In genomic region chr4:47032405-47033106, GRCh38 we compare ENCODE assay signal across 9 cellular contexts. TPM values are rescaled to one million over a fixed set of nuclear protein-coding genes. Genes with fewer than 3 reads are reported as not detected.
DNase-seq lines count a peak whose midpoint lies in the region; ATAC-seq, FAIRE-seq and TF ChIP-seq lines count a peak whose summit lies in the region.
"Had no signal": no experiment of that assay in that cellular context is flagged by ENCODE, and none has a peak within 500 bp of the region (broad histone marks: within the 10 kb centered on the region; RNA-seq: fewer than 3 reads in every experiment).

No MANE protein-coding gene starts in this region.

- H3K9me3 ChIP-seq in uterus = no peaks in the 10 kb centered on the region

- DNase-seq in NCI-H748 (lab: John Stamatoyannopoulos, UW; ENCODE audit: unreplicated experiment) (peak; percentile 63), frontal cortex (ENCODE audit: low spot score in 2 of 2) (peak; percentile 21 to 48), neural crest cell (ENCODE audit: low read depth, low spot score) (peak; percentile 78), uterus (peak; percentile 38 to 45)
- peak; percentile 18 for DNase-seq in activated naive CD4-positive, alpha-beta T cell treated with Interleukin-2 at 50 U/mL for 16 hours

- TF ChIP-seq CTCF in C4-2B (conservative IDR thresholded peaks at IDR 0.05) = peak; percentile 75
- peak; percentile 83 for TF ChIP-seq CTCF in neural crest cell (conservative IDR thresholded peaks at IDR 0.05)
- peak; percentile 26 to 51 (median 44) for TF ChIP-seq CTCF in uterus (IDR thresholded peaks at IDR 0.05)

- no peaks in the 10 kb centered on the region for H3K36me3 ChIP-seq in uterus

- H3K36me3 Mint-ChIP-seq in neural crest cell (ENCODE audit: low read depth) = no peaks in the 10 kb centered on the region

- H3K27ac ChIP-seq in C4-2B (no peak overlapping the region), uterus (no peak overlapping the region)

- peak overlapping the region; percentile 22 to 31 for H3K4me3 ChIP-seq in uterus

- H3K4me1 Mint-ChIP-seq in neural crest cell = peaks cover 11% of the 10 kb centered on the region

- H3K9me3 Mint-ChIP-seq in neural crest cell = no peaks in the 10 kb centered on the region

- no peak overlapping the region for H3K27ac Mint-ChIP-seq in neural crest cell (ENCODE audit: unreplicated experiment)

- no peaks in the 10 kb centered on the region for H3K27me3 ChIP-seq in uterus

- peak overlapping the region; percentile 77 for H3K4me3 Mint-ChIP-seq in neural crest cell

- ATAC-seq in GM19023 (IDR thresholded peaks at IDR 0.05; ENCODE audit: unreplicated experiment) = peak; percentile 96
- peak; percentile 91 for ATAC-seq in HG03135 (IDR thresholded peaks at IDR 0.05; ENCODE audit: unreplicated experiment)

- FAIRE-seq in frontal cortex (lab: Jason Lieb, UNC) = no peak
- FAIRE-seq: TTC549 had no signal

- intact Hi-C loops in uterus (cut with DNase I; ENCODE audit: low total_unique reads) = no loop called here

- H3K27me3 Mint-ChIP-seq in neural crest cell (ENCODE audit: low read depth) = peaks cover 61% of the 10 kb centered on the region

- H3K4me1 ChIP-seq in uterus = no peaks in the 10 kb centered on the region

- TF ChIP-seq POLR2A in uterus (IDR thresholded peaks at IDR 0.05) = no peak

RNA-seq across cellular contexts. Expression of gene GABRB1, which starts 1.2 kb away (rescaled TPM):
- total RNA-seq in frontal cortex = 85.6 TPM
- not detected in 2 replicates for total RNA-seq in neural crest cell
- total RNA-seq in uterus = 1 to 10 TPM in 2 of 4 donors, not detected in 2; 1.2 to 1.5 TPM

RNA-seq across cellular contexts. Expression of gene GABRA4, which starts 39.2 kb away (rescaled TPM):
- total RNA-seq in frontal cortex (24.5 TPM), neural crest cell (not detected in 2 replicates), uterus (under 1 TPM in 1 of 4 donors, not detected in 3; 0.35 TPM)

Comparison
In these comparisons a context has a peak if more than half of its experiments do, and no peak if none do; other contexts are left out.
1. DNase-seq: peak in every context shown above with its lines; median percentile 78 in neural crest cell; 63 in NCI-H748; 42 in uterus; 34 in frontal cortex; 18 in activated naive CD4-positive, alpha-beta T cell treated with Interleukin-2 at 50 U/mL for 16 hours.
2. RNA of gene GABRB1, which starts 1.2 kb away (total RNA-seq): 85.6 TPM in frontal cortex (single experiment); 1.2 to 1.5 TPM in uterus and not detected in neural crest cell; every median in the first group is over 10 times any median in the second.
3. RNA of gene GABRA4, which starts 39.2 kb away (total RNA-seq): 24.5 TPM in frontal cortex (single experiment); not detected in neural crest cell and 0.35 TPM in uterus; every median in the first group is over 10 times any median in the second.
4. Peak in every context shown above with its lines, with median percentiles within 50 percentile points of each other: CTCF ChIP-seq.